8 cellular contexts compared by ENCODE assay signal in the genomic region with DNA sequence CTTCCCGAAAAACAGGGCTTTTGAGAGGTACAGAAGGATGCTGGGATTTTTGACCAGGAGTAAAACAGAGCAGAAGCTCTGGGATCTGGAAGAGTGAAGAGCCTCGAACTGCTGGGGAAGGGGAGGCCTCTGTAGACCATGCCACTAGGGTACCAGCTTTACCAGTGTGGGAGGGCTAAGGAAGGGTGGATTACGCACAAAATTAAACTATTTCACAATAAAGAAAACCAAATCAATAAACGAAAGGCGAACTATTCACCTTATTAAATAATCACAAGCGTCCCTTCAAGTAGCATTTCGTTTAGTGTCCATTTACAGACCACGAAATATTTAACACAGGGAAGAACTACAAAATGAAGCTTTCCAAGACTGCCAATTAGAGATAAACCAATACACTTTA. TPM values are rescaled to one million over a fixed set of nuclear protein-coding genes. Genes with fewer than 3 reads are reported as not detected.
DNase-seq lines count a peak whose midpoint lies in the region; TF ChIP-seq lines count a peak whose summit lies in the region.

No MANE protein-coding gene starts in this region.

- intact Hi-C loops in esophagus squamous epithelium (cut with DNase I): no loop called here
- intact Hi-C loops in prostate gland (cut with DNase I): no loop called here

- H3K4me3 ChIP-seq in GM08714 (ENCODE audit: low read length): peak overlapping the region; percentile 79
- peak overlapping the region; percentile 86 for H3K4me3 ChIP-seq in SJSA1
- H3K4me3 ChIP-seq in esophagus squamous epithelium: peak overlapping the region; percentile 81 to 85 (median 83)
- peak overlapping the region; percentile 65 to 82 for H3K4me3 ChIP-seq in prostate gland

- TF ChIP-seq CTCF in esophagus squamous epithelium (IDR thresholded peaks at IDR 0.05) (no peak), prostate gland (IDR thresholded peaks at IDR 0.05) (no peak)

- TF ChIP-seq POLR2A in esophagus squamous epithelium (IDR thresholded peaks at IDR 0.05) (no peak), prostate gland (IDR thresholded peaks at IDR 0.05) (no peak)

- H3K27me3 ChIP-seq in SJSA1 (replicated peaks): no peaks in the 10 kb centered on the region
- H3K27me3 ChIP-seq in esophagus squamous epithelium: no peaks in the 10 kb centered on the region
- no peaks in the 10 kb centered on the region for H3K27me3 ChIP-seq in prostate gland (replicated peaks; ENCODE audit: insufficient read depth)

- WGBS in esophagus squamous epithelium, 2 donors: 7 to 20% methylated on average over 7 of the region's 8 CpGs
- 19% methylated on average over 8 of the region's 8 CpGs for WGBS in prostate gland

- H3K27ac ChIP-seq in SJSA1 (peak overlapping the region; percentile 82), esophagus squamous epithelium (peak overlapping the region; percentile 96 to 99 (median 97)), prostate gland (peak overlapping the region; percentile 92 to 96)

- peak in 1 of 2 experiments; percentile 4 for DNase-seq in SJSA1 (ENCODE audit: low read depth in 1 of 2, low spot score in 2 of 2)
- no peak for DNase-seq in esophagus squamous epithelium (lab: John Stamatoyannopoulos, UW)
- DNase-seq in prostate gland (ENCODE audit: low spot score): no peak
- DNase-seq in NAMALWA (ENCODE audit: low spot score): no peak
- no peak for DNase-seq in OCI-M1 (lab: John Stamatoyannopoulos, UW)
- DNase-seq in NCI-H1417 treated with DMSO at 0.1 percent for 48 hours (lab: John Stamatoyannopoulos, UW): no peak
- DNase-seq in mucosa of gallbladder (ENCODE audit: low spot score): no peak

- H3K4me1 ChIP-seq in SJSA1 (replicated peaks): peaks cover 10% of the 10 kb centered on the region
- peaks cover 8 to 22% (median 14%) of the 10 kb centered on the region in 3 donors for H3K4me1 ChIP-seq in esophagus squamous epithelium
- peaks cover 6% of the 10 kb centered on the region for H3K4me1 ChIP-seq in prostate gland (replicated peaks)

- H3K9me3 ChIP-seq in SJSA1 (replicated peaks): no peaks in the 10 kb centered on the region
- no peaks in the 10 kb centered on the region for H3K9me3 ChIP-seq in esophagus squamous epithelium
- H3K9me3 ChIP-seq in prostate gland: no peaks in the 10 kb centered on the region

- H3K36me3 ChIP-seq in SJSA1: peaks cover 38% of the 10 kb centered on the region
- H3K36me3 ChIP-seq in esophagus squamous epithelium: peaks cover 0 to 40% (median 0%) of the 10 kb centered on the region in 3 donors
- no peaks in the 10 kb centered on the region for H3K36me3 ChIP-seq in prostate gland

RNA-seq across cellular contexts. Expression of gene CZIB, which starts 0.7 kb away (rescaled TPM):
- total RNA-seq in SJSA1 (2014; rRNA removed; shearing (Covaris generic)): 90.0 and 92.7 TPM in 2 replicates
- total RNA-seq in esophagus squamous epithelium: 10 to 100 TPM; 18.7 to 42.9 (median 26.0) TPM
- total RNA-seq in prostate gland: 10 to 100 TPM; 28.0 to 46.0 TPM
- total RNA-seq in mucosa of gallbladder: 56.7 TPM

RNA-seq across cellular contexts. Expression of gene MAGOH, which starts 18.6 kb away (rescaled TPM):
- 35.4 and 76.7 TPM in 2 replicates for total RNA-seq in SJSA1 (2014; rRNA removed; shearing (Covaris generic))
- total RNA-seq in esophagus squamous epithelium (10 to 100 TPM; 27.6 to 52.7 (median 41.8) TPM), prostate gland (10 to 100 TPM; 23.0 to 36.1 TPM), mucosa of gallbladder (27.9 TPM)

RNA-seq across cellular contexts. Expression of gene CPT2, which starts 23.1 kb away (rescaled TPM):
- total RNA-seq in SJSA1 (2014; rRNA removed; shearing (Covaris generic)): 12.1 and 23.5 TPM in 2 replicates
- total RNA-seq in esophagus squamous epithelium (10 to 100 TPM; 20.0 to 37.3 (median 27.1) TPM), prostate gland (10 to 100 TPM; 30.6 to 48.1 TPM), mucosa of gallbladder (35.0 TPM)
